ENCODE assay signal across 4 cellular contexts in genomic region chr2:174368691-174369090, GRCh38. TPM values are rescaled to one million over a fixed set of nuclear protein-coding genes. Genes with fewer than 3 reads are reported as not detected.
"Had no signal": no experiment of that assay in that cellular context is flagged by ENCODE, and none has a peak within 500 bp of the region (broad histone marks: within the 10 kb centered on the region; RNA-seq: fewer than 3 reads in every experiment).

No MANE protein-coding gene starts in this region.

- ATAC-seq: GM12878 had no signal

- H3K4me3 ChIP-seq: GM12878 had no signal

- DNase-seq: GDM1, GF-D8 had no signal

RNA-seq across cellular contexts. Expression of gene SP9, which starts 33.9 kb away (rescaled TPM):
- total RNA-seq: G401, GM12878 had no signal
